Comparison of ENCODE assay signal across 1 cellular context in genomic region chr1:204493882-204494280, GRCh38.
TF ChIP-seq lines count a peak whose summit lies in the region.

No MANE protein-coding gene starts in this region.

TF ChIP-seq in K562, 482 proteins besides CTCF, POLR2A, EP300 and RAD21 (continued from another document):
- no peak for TF ChIP-seq ATF6 (CRISPR knock-in tag; IDR thresholded peaks at IDR 0.05)
- no peak for TF ChIP-seq ZNF140 (CRISPR knock-in tag; IDR thresholded peaks at IDR 0.05)
- TF ChIP-seq GTF2F1 (IDR thresholded peaks at IDR 0.05; ENCODE audit: low read depth, low read length), result no peak
- no peak for TF ChIP-seq CEBPG (CRISPR knock-in tag; IDR thresholded peaks at IDR 0.05)
- TF ChIP-seq CEBPG (tag; conservative IDR thresholded peaks at IDR 0.05 in 1 of 2, IDR thresholded peaks at IDR 0.05 in 1 of 2), result no peak
- no peak for TF ChIP-seq ZKSCAN8 (CRISPR knock-in tag; IDR thresholded peaks at IDR 0.05)
- 0 out of 2 replicates have a peak, but pooled peaks have one; percentile 23 for TF ChIP-seq TEAD4 (IDR thresholded peaks at IDR 0.05; ENCODE audit: low read length)
- no peak for TF ChIP-seq TEAD4 (CRISPR knock-in tag; IDR thresholded peaks at IDR 0.05; ENCODE audit: borderline replicate concordance)
- TF ChIP-seq BRF1 (IDR thresholded peaks at IDR 0.05; ENCODE audit: borderline replicate concordance, extremely low read depth, insufficient read length), result no peak
- no peak for TF ChIP-seq ZKSCAN1 (IDR thresholded peaks at IDR 0.05; ENCODE audit: low read depth, low read length)
- TF ChIP-seq BCLAF1 (IDR thresholded peaks at IDR 0.05; ENCODE audit: borderline replicate concordance in 1 of 2, control insufficient read depth in 1 of 2, low read depth in 2 of 2, low read length in 1 of 2), result no peak
- no peak for TF ChIP-seq RFX1 (IDR thresholded peaks at IDR 0.05)
- no peak for TF ChIP-seq RFX7 (CRISPR knock-in tag; IDR thresholded peaks at IDR 0.05)
- no peak for TF ChIP-seq BACH1 (tag; IDR thresholded peaks at IDR 0.05)
- TF ChIP-seq HMBOX1 (IDR thresholded peaks at IDR 0.05), result no peak
- no peak for TF ChIP-seq ZNF354B (CRISPR knock-in tag; IDR thresholded peaks at IDR 0.05)
- no peak for TF ChIP-seq SAP30 (IDR thresholded peaks at IDR 0.05; ENCODE audit: borderline replicate concordance, insufficient read depth, low read depth, low read length, poor library complexity, severe bottlenecking)
- no peak for TF ChIP-seq EZH2 (IDR thresholded peaks at IDR 0.05; ENCODE audit: borderline replicate concordance, low read depth, low read length)
- no peak for TF ChIP-seq ZNF277 (CRISPR knock-in tag; IDR thresholded peaks at IDR 0.05; ENCODE audit: borderline replicate concordance)
- TF ChIP-seq NFE2L1 (tag; IDR thresholded peaks at IDR 0.05; ENCODE audit: borderline replicate concordance, low read depth), result no peak
- TF ChIP-seq HDAC2 (IDR thresholded peaks at IDR 0.05), result 0 out of 2 replicates have a peak, but pooled peaks have one; percentile 6
- TF ChIP-seq ZFX (CRISPR knock-in tag; IDR thresholded peaks at IDR 0.05), result peak; percentile 42; the same call in 1 of the 2 replicates
- TF ChIP-seq TRIM25 (IDR thresholded peaks at IDR 0.05; ENCODE audit: borderline replicate concordance), result no peak
- TF ChIP-seq SP2 (IDR thresholded peaks at IDR 0.05; ENCODE audit: extremely low read depth, low read depth, low read length, poor library complexity, severe bottlenecking), result no peak
